Comparison of ENCODE assay signal across 1 cellular context in the genomic region with DNA sequence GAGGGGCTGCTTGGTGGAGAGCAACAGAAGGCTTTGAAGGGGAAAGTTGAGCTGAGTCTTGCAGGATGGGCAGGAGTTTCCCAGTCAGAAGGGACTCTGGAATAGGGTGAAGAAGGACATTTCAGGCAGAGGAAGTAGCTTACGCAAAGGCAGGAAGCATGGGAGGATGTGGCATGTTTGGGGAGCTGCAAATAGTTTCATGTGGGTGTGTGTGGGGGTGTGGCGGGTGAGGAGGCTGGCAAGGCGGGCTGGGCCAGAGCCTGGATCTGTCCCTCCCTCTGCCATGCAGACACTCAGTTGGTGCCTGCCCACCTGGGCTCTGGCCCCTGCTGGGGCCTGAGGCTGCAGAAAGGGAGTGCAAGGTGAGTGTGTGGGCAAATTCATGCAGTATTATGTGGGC.
TF ChIP-seq lines count a peak whose summit lies in the region.

No MANE protein-coding gene starts in this region.

TF ChIP-seq in HepG2, 621 proteins besides CTCF, POLR2A, EP300 and RAD21:
- TF ChIP-seq ATRX (CRISPR knock-in tag; IDR thresholded peaks at IDR 0.05; ENCODE audit: borderline replicate concordance), result no peak
- no peak for TF ChIP-seq STAT5B (CRISPR knock-in tag; IDR thresholded peaks at IDR 0.05)
- no peak for TF ChIP-seq NONO (IDR thresholded peaks at IDR 0.05)
- TF ChIP-seq NONO (CRISPR knock-in tag; conservative IDR thresholded peaks at IDR 0.05), result no peak
